Comparison of ENCODE assay signal across 13 cellular contexts in genomic region chr9:73577867-73578266, GRCh38.
DNase-seq lines count a peak whose midpoint lies in the region; ATAC-seq, FAIRE-seq and TF ChIP-seq lines count a peak whose summit lies in the region.
"Had no signal": no experiment of that assay in that cellular context is flagged by ENCODE, and none has a peak within 500 bp of the region (broad histone marks: within the 10 kb centered on the region; RNA-seq: fewer than 3 reads in every experiment).

No MANE protein-coding gene starts in this region.

- FAIRE-seq in GM12891 (lab: Jason Lieb, UNC), result no peak

- DNase-seq in EH (ENCODE audit: low read depth) (peak; percentile 12), NCI-H2029 (lab: John Stamatoyannopoulos, UW) (peak; percentile 47), amniotic epithelial cell (ENCODE audit: low read depth) (peak; percentile 76), kidney tubule cell (ENCODE audit: low spot score) (peak; percentile 31), COLO668 (lab: John Stamatoyannopoulos, UW; ENCODE audit: unreplicated experiment) (no peak), GM12891 (ENCODE audit: insufficient read length, low spot score) (no peak)
- DNase-seq: activated CD8-positive, alpha-beta T cell treated with anti-CD3 and anti-CD28 coated beads, Interleukin-2, amount 10 ng/mL, durations not matched to agents 7 days and 5 days; activated naive CD8-positive, alpha-beta T cell treated with anti-CD3 and anti-CD28 coated beads for 36 hours; CD8-positive, alpha-beta memory T cell; HFFc6; stimulated activated naive CD8-positive, alpha-beta T cell treated with anti-CD3 and anti-CD28 coated beads, Interleukin-15, Interleukin-2, amounts not matched to agents 100 U/mL and 50 U/mL, for 24 hours had no signal

- no peak for TF ChIP-seq POLR2A in GM12891 (IDR thresholded peaks at IDR 0.05; ENCODE audit: low read depth, low read length)

- ATAC-seq in HG02798 (IDR thresholded peaks at IDR 0.05; ENCODE audit: poor library complexity, unreplicated experiment) (no peak), HG03520 (IDR thresholded peaks at IDR 0.05; ENCODE audit: unreplicated experiment) (no peak)
- ATAC-seq: activated CD8-positive, alpha-beta T cell treated with anti-CD3 and anti-CD28 coated beads, Interleukin-2, amount 10 ng/mL, durations not matched to agents 7 days and 5 days; stimulated activated naive CD8-positive, alpha-beta T cell treated with anti-CD3 and anti-CD28 coated beads, Interleukin-15, Interleukin-2, amounts not matched to agents 100 U/mL and 50 U/mL, for 24 hours had no signal

TF ChIP-seq in GM12891, 5 proteins besides CTCF, POLR2A, EP300 and RAD21:
- TF ChIP-seq TAF1 (IDR thresholded peaks at IDR 0.05; ENCODE audit: low read depth, low read length), result no peak
- no peak for TF ChIP-seq POU2F2 (IDR thresholded peaks at IDR 0.05; ENCODE audit: low read depth, low read length)
- TF ChIP-seq POLR2AphosphoS5 (IDR thresholded peaks at IDR 0.05; ENCODE audit: low read depth, low read length), result no peak

Comparison
In these comparisons a context has a peak if more than half of its experiments do, and no peak if none do; other contexts are left out.
1. DNase-seq: peak in EH (single experiment), NCI-H2029 (single experiment), amniotic epithelial cell (single experiment) and kidney tubule cell (single experiment); none in COLO668 (single experiment) and GM12891 (single experiment).